ENCODE assay signal across 27 cellular contexts in the genomic region with DNA sequence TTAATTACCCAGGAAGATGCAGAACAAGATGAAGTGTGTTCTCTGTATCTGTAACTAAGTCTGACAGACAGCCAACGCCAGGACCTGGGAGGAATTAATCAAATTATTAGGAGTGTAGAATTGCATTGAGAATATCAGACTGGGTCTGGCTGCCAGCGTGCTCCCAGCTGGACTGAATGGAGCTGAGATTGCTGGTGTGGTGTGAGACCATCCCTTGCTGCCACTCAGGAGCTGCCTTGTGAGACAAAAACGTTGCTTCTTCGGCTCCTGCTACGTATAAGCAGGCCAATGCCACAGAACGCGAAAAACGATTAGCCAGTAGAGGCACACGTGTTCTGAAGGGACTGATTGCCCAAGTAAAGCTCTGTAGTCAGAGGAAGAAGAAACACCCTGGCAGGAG.
A peak's percentile ranks its signal among the peaks of the same experiment; 100 is the strongest.
DNase-seq lines count a peak whose midpoint lies in the region; ATAC-seq and TF ChIP-seq lines count a peak whose summit lies in the region.
"Had no signal": no experiment of that assay in that cellular context is flagged by ENCODE, and none has a peak within 500 bp of the region (broad histone marks: within the 10 kb centered on the region; RNA-seq: fewer than 3 reads in every experiment).

No MANE protein-coding gene starts in this region.

- no peak overlapping the region for H3K27ac ChIP-seq in coronary artery
- H3K27ac ChIP-seq: ascending aorta, neutrophil, psoas muscle, SJCRH30, upper lobe of right lung had no signal

- H3K4me3 ChIP-seq in coronary artery = no peak overlapping the region
- H3K4me3 ChIP-seq: ascending aorta, psoas muscle, SJCRH30, upper lobe of right lung had no signal

- peak; percentile 25 for DNase-seq in activated effector memory CD4-positive, alpha-beta T cell treated with anti-CD3 and anti-CD28 coated beads, Interleukin-2, amount 50 U/mL, for 16 hours
- no peak for DNase-seq in activated effector memory CD4-positive, alpha-beta T cell treated with Interleukin-2 at 50 U/mL for 16 hours
- DNase-seq in coronary artery (ENCODE audit: low spot score) (peak; percentile 63), posterior vena cava (ENCODE audit: low spot score) (peak; percentile 18), NCI-H226 (no peak), nucleus accumbens (lab: John Stamatoyannopoulos, UW) (no peak)
- DNase-seq: activated CD4-positive, alpha-beta T cell treated with anti-CD3 and anti-CD28 coated beads, Interleukin-2, amount 50 U/mL, for 48 hours; activated CD4-positive, CD25-positive, alpha-beta regulatory T cell; AML-193; caudate nucleus; CD4-positive, alpha-beta memory T cell; cortex of kidney; effector memory CD8-positive, alpha-beta T cell; GOT3; HFFc6; islet precursor cell; naive B cell; NCI-H146; NCI-H2107; NCI-H446 treated with DMSO at 0.1 percent for 48 hours; psoas muscle; stimulated activated CD4-positive, alpha-beta T cell treated with anti-CD3 and anti-CD28 coated beads, Interleukin-4, amount 100 ng/mL, for 24 hours; upper lobe of right lung had no signal

- ATAC-seq in GM21360 (IDR thresholded peaks at IDR 0.05; ENCODE audit: unreplicated experiment) = no peak
- ATAC-seq: effector memory CD8-positive, alpha-beta T cell; psoas muscle; upper lobe of right lung had no signal

- no peak for TF ChIP-seq CTCF in coronary artery (IDR thresholded peaks at IDR 0.05)

- intact Hi-C loops in posterior vena cava (cut with DNase I) = no loop called here

Comparison
In these comparisons a context has a peak if more than half of its experiments do, and no peak if none do; other contexts are left out.
1. DNase-seq: peak in activated effector memory CD4-positive, alpha-beta T cell treated with anti-CD3 and anti-CD28 coated beads, Interleukin-2, amount 50 U/mL, for 16 hours (single experiment), coronary artery (single experiment) and posterior vena cava (single experiment); none in activated effector memory CD4-positive, alpha-beta T cell treated with Interleukin-2 at 50 U/mL for 16 hours (single experiment), NCI-H226 (single experiment) and nucleus accumbens (0 of 56).